17 cellular contexts compared by ENCODE assay signal in the genomic region with DNA sequence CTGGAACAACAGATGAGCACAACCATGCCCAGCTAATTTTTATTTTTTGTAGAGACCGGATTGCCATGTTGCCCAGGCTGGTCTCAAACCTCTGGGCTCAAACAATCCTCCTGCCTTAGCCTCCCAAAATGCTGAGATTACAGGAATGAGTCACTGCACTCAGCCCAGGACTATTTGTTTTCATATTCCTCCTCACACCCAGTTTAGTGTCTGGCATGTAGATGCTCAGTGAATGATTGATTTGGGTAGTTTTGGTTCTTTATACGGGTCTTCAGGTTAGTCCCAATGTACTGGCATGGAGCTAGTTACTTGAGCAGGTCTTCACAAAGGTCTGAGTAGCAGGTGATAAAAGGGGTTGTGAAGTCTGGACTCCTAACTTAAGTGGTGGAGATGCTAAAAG.
"Had no signal": no experiment of that assay in that cellular context is flagged by ENCODE, and none has a peak within 500 bp of the region (broad histone marks: within the 10 kb centered on the region; RNA-seq: fewer than 3 reads in every experiment).

No MANE protein-coding gene starts in this region.

- H3K4me3 Mint-ChIP-seq: nephron progenitor cell, T-helper 17 cell, type B pancreatic cell had no signal

- H3K9me3 ChIP-seq: gastroesophageal sphincter, heart right ventricle, lower lobe of right lung, suprapubic skin had no signal

- H3K9me3 Mint-ChIP-seq: type B pancreatic cell had no signal

- ATAC-seq: gastroesophageal sphincter, left cardiac atrium, lower lobe of right lung, T-helper 17 cell had no signal

- H3K27me3 Mint-ChIP-seq: T-helper 17 cell, type B pancreatic cell had no signal

- H3K27ac ChIP-seq: cardiac muscle cell, gastroesophageal sphincter, heart right ventricle, lower lobe of right lung, suprapubic skin, WERI-Rb-1 had no signal

- H3K4me3 ChIP-seq: cardiac muscle cell, gastroesophageal sphincter, heart right ventricle, lower lobe of right lung, suprapubic skin had no signal

- FAIRE-seq: colon had no signal

- H3K27ac Mint-ChIP-seq: nephron progenitor cell, T-helper 17 cell, type B pancreatic cell had no signal

- H3K27me3 ChIP-seq: cardiac muscle cell, gastroesophageal sphincter, heart right ventricle, suprapubic skin had no signal

- DNase-seq: activated CD4-positive, alpha-beta T cell treated with anti-CD3 and anti-CD28 coated beads for 4 hours; activated gamma-delta T cell treated with Interleukin-2 at 50 U/mL for 16 hours; activated T-cell treated with anti-CD3 and anti-CD28 coated beads, Interleukin-2, amount 50 U/mL, for 1 hour; heart right ventricle; left cardiac atrium; lower lobe of right lung; nephron progenitor cell; occipital lobe; stimulated activated CD4-positive, alpha-beta T cell treated with anti-CD3 and anti-CD28 coated beads, Interleukin-4, amount 100 ng/mL, for 1 hour; stimulated activated naive CD4-positive, alpha-beta T cell treated with Interleukin-2 at 50 U/mL for 16 hours; T-helper 17 cell; WERI-Rb-1 had no signal
